Comparison of ENCODE assay signal across 8 cellular contexts in the genomic region with DNA sequence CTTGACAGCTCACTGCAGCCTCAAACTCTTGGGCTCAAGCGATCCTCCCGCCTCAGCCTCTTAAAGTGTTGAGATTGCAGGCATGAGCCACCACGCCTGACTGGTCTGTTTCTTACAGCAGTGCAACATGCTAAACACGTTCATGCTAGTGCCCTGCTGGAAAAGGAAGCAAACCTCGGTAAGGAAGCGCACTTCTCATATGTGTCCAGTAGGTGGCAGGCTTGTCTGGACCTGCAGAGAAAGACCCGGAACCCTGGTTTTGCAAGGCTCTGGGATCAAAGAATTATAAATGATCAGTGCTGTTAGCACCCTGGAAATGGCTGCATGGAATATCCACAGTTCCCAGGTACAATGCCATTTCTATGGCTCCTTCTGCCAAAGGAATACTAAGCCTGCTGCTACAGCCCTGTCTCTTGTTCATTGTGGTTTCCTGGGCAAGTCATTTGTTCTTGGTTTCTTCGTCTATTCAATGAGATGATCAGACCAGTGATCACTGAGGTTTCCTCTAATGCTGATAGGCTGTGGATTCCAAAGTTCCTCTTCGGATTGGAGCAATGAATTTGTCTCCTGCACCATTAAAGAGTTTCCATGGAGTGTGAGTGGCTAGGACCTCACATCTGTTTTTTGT. TPM values are rescaled to one million over a fixed set of nuclear protein-coding genes. Genes with fewer than 3 reads are reported as not detected.
DNase-seq lines count a peak whose midpoint lies in the region; TF ChIP-seq lines count a peak whose summit lies in the region.

No MANE protein-coding gene starts in this region.

- H3K4me3 Mint-ChIP-seq in neural crest cell = no peak overlapping the region

- peak overlapping the region; percentile 60 for H3K9ac ChIP-seq in Karpas-422 (ENCODE audit: low read length)

- peaks cover 6% of the 10 kb centered on the region for H3K4me1 Mint-ChIP-seq in neural crest cell

- H3K27me3 ChIP-seq in Karpas-422 (ENCODE audit: low read length) (no peaks in the 10 kb centered on the region), Peyer's patch (no peaks in the 10 kb centered on the region), uterus (no peaks in the 10 kb centered on the region)

- peak overlapping the region; percentile 49 for H2AFZ ChIP-seq in Karpas-422 (ENCODE audit: low read length)

- TF ChIP-seq CTCF in Peyer's patch (IDR thresholded peaks at IDR 0.05) = peak; percentile 79 to 96 (median 88)
- TF ChIP-seq CTCF in fibroblast of mammary gland (conservative IDR thresholded peaks at IDR 0.05; ENCODE audit: control insufficient read depth, insufficient read depth, low read depth, low read length) = peak; percentile 97
- TF ChIP-seq CTCF in neural crest cell (conservative IDR thresholded peaks at IDR 0.05) = peak; percentile 95
- TF ChIP-seq CTCF in uterus (IDR thresholded peaks at IDR 0.05) = peak; percentile 72 to 90 (median 77)

- intact Hi-C loops in uterus (cut with DNase I; ENCODE audit: low total_unique reads) = no loop called here

- peaks cover 4% of the 10 kb centered on the region for H3K27me3 Mint-ChIP-seq in neural crest cell (ENCODE audit: low read depth)

- no peak overlapping the region for H3K4me3 ChIP-seq in Karpas-422 (ENCODE audit: low read length)
- no peak overlapping the region for H3K4me3 ChIP-seq in Peyer's patch
- no peak overlapping the region for H3K4me3 ChIP-seq in fibroblast of mammary gland (ENCODE audit: control insufficient read depth, low read depth, low read length)
- no peak overlapping the region for H3K4me3 ChIP-seq in uterus

- H3K36me3 ChIP-seq in Karpas-422 (ENCODE audit: insufficient read depth, low read length) (no peaks in the 10 kb centered on the region), Peyer's patch (no peaks in the 10 kb centered on the region), uterus (no peaks in the 10 kb centered on the region)

- H3K36me3 Mint-ChIP-seq in neural crest cell (ENCODE audit: low read depth) = no peaks in the 10 kb centered on the region

- H3K9me3 ChIP-seq in Karpas-422 (ENCODE audit: low read length) (no peaks in the 10 kb centered on the region), Peyer's patch (no peaks in the 10 kb centered on the region), uterus (no peaks in the 10 kb centered on the region)

- peak; percentile 15 for DNase-seq in NCI-H187 treated with DMSO at 0.1 percent for 48 hours (lab: John Stamatoyannopoulos, UW)
- DNase-seq in NCI-H187 (lab: John Stamatoyannopoulos, UW) = no peak
- peak; percentile 96 for DNase-seq in Karpas-422
- DNase-seq in Peyer's patch = peak in 2 of 3 donors; percentile 76 to 86
- peak; percentile 74 to 80 for DNase-seq in activated T-cell treated with anti-CD3 and anti-CD28 coated beads, Interleukin-2, amount 50 U/mL, for 48 hours
- DNase-seq in fibroblast of mammary gland (ENCODE audit: low read depth) = peak; percentile 81
- DNase-seq in neural crest cell (ENCODE audit: low read depth, low spot score) = peak; percentile 68
- DNase-seq in uterus = peak; percentile 66 to 67

- TF ChIP-seq POLR2A in Peyer's patch (IDR thresholded peaks at IDR 0.05) (no peak), uterus (IDR thresholded peaks at IDR 0.05) (no peak)

- H3K9me2 ChIP-seq in Karpas-422 (replicated peaks; ENCODE audit: insufficient read depth, low read length) = no peaks in the 10 kb centered on the region

- H3K27ac Mint-ChIP-seq in neural crest cell (ENCODE audit: unreplicated experiment) = no peak overlapping the region

- no peaks in the 10 kb centered on the region for H4K20me1 ChIP-seq in Karpas-422 (ENCODE audit: insufficient read depth, low read depth, low read length)

- peak overlapping the region; percentile 34 for H3K4me2 ChIP-seq in Karpas-422 (ENCODE audit: low read depth, low read length, poor library complexity, severe bottlenecking)

- no peaks in the 10 kb centered on the region for H3K79me2 ChIP-seq in Karpas-422 (ENCODE audit: low read length)

- peaks cover 3% of the 10 kb centered on the region for H3K9me3 Mint-ChIP-seq in neural crest cell

- H3K27ac ChIP-seq in Karpas-422 (ENCODE audit: low read length) (peak overlapping the region; percentile 98), Peyer's patch (peak overlapping the region in 1 of 4 donors; percentile 55), uterus (no peak overlapping the region)

- H3K4me1 ChIP-seq in Karpas-422 (ENCODE audit: low read length) (peaks cover 74% of the 10 kb centered on the region), Peyer's patch (peaks cover 0 to 10% (median 5%) of the 10 kb centered on the region in 4 donors), uterus (no peaks in the 10 kb centered on the region)

RNA-seq across cellular contexts. Expression of gene RNU5D-1, which starts 15.9 kb away (rescaled TPM):
- total RNA-seq in Karpas-422 (2014; rRNA removed; shearing (Covaris generic); ENCODE audit: low replicate concordance) = not detected in 2 replicates
- not detected for total RNA-seq in Peyer's patch
- not detected in 2 replicates for total RNA-seq in neural crest cell
- total RNA-seq in uterus = not detected

RNA-seq across cellular contexts. Expression of gene KIF2C, which starts 24.6 kb away (rescaled TPM):
- total RNA-seq in Karpas-422 (2014; rRNA removed; shearing (Covaris generic); ENCODE audit: low replicate concordance) = 26.7 and 33.9 TPM in 2 replicates
- 1 to 10 TPM; 2.5 to 8.3 (median 3.5) TPM for total RNA-seq in Peyer's patch
- 88.7 and 92.7 TPM in 2 replicates for total RNA-seq in neural crest cell
- 10 to 100 TPM in 1 of 4 donors, under 1 TPM in 1, not detected in 2; 0.64 to 15.1 TPM for total RNA-seq in uterus

RNA-seq across cellular contexts. Expression of gene ARMH1, which starts 40.5 kb away (rescaled TPM):
- 5.4 and 7.7 TPM in 2 replicates for total RNA-seq in Karpas-422 (2014; rRNA removed; shearing (Covaris generic); ENCODE audit: low replicate concordance)
- total RNA-seq in Peyer's patch (1 to 10 TPM; 3.7 to 7.7 (median 4.8) TPM), neural crest cell (5.6 and 5.9 TPM in 2 replicates), uterus (1 to 10 TPM in 3 of 4 donors, not detected in 1; 2.7 to 7.7 (median 5.2) TPM)

RNA-seq across cellular contexts. Expression of gene TMEM53, which starts 40.8 kb away (rescaled TPM):
- total RNA-seq in Karpas-422 (2014; rRNA removed; shearing (Covaris generic); ENCODE audit: low replicate concordance) = 10.7 and 13.9 TPM in 2 replicates
- 10 to 100 TPM in 3 of 4 donors, not detected in 1; 23.1 to 30.8 (median 26.5) TPM for total RNA-seq in Peyer's patch
- total RNA-seq in neural crest cell = 14.1 and 15.7 TPM in 2 replicates
- total RNA-seq in uterus = 1 to 10 TPM in 3 of 4 donors, not detected in 1; 1.5 to 5.4 (median 3.8) TPM

Comparison
In these comparisons a context has a peak if more than half of its experiments do, and no peak if none do; other contexts are left out.
1. DNase-seq: peak in NCI-H187 treated with DMSO at 0.1 percent for 48 hours (single experiment), Karpas-422 (single experiment), Peyer's patch (2 of 3), activated T-cell treated with anti-CD3 and anti-CD28 coated beads, Interleukin-2, amount 50 U/mL, for 48 hours (2 of 2), fibroblast of mammary gland (single experiment), neural crest cell (single experiment) and uterus (2 of 2); none in NCI-H187 (0 of 2).
2. Peak in every context shown above with its lines, with median percentiles within 50 percentile points of each other: CTCF ChIP-seq.